Comparison of ENCODE assay signal across 12 cellular contexts in genomic region chr1:110255388-110255787, GRCh38. TPM values are rescaled to one million over a fixed set of nuclear protein-coding genes. Genes with fewer than 3 reads are reported as not detected.
A peak's percentile ranks its signal among the peaks of the same experiment; 100 is the strongest.
DNase-seq lines count a peak whose midpoint lies in the region; ATAC-seq and TF ChIP-seq lines count a peak whose summit lies in the region.
"Had no signal": no experiment of that assay in that cellular context is flagged by ENCODE, and none has a peak within 500 bp of the region (broad histone marks: within the 10 kb centered on the region; RNA-seq: fewer than 3 reads in every experiment).

No MANE protein-coding gene starts in this region.

- POLR2A ChIA-PET in WTC11 (lab: Charles Lee): interaction anchor here (1.0 kb wide), 1 partner anchor 10 kb away, joined by 5 read pairs; no protein-coding TSS in a partner anchor

- H3K4me3 ChIP-seq in Karpas-422 (ENCODE audit: low read length): no peak overlapping the region
- H3K4me3 ChIP-seq: pancreas, Peyer's patch had no signal

- no peak overlapping the region for H3K27ac Mint-ChIP-seq in WTC11
- no peak overlapping the region for H3K27ac Mint-ChIP-seq in osteocyte (ENCODE audit: unreplicated experiment)
- H3K27ac Mint-ChIP-seq: activated naive CD4-positive, alpha-beta T cell treated with anti-CD3 and anti-CD28 coated beads, Interleukin-2, amount 10 ng/mL, durations not matched to agents 7 days and 5 days had no signal

- peaks cover 3% of the 10 kb centered on the region; the same call in 1 of the 2 replicates for H3K4me1 ChIP-seq in Karpas-422 (ENCODE audit: low read length)
- H3K4me1 ChIP-seq: pancreas, Peyer's patch had no signal

- no peak overlapping the region for H3K27ac ChIP-seq in Karpas-422 (ENCODE audit: low read length)
- H3K27ac ChIP-seq: pancreas, Peyer's patch had no signal

- CTCF ChIA-PET in WTC11 (lab: Charles Lee): interaction anchor here (0.6 to 3.1 kb wide), 7 partner anchors 14 to 240 kb away, joined by 3 to 26 read pairs (median 3); partner anchors contain the start of gene KCNC4

- H3K9me3 ChIP-seq in Karpas-422 (ENCODE audit: low read length): no peaks in the 10 kb centered on the region
- H3K9me3 ChIP-seq: pancreas, Peyer's patch had no signal

- no peaks in the 10 kb centered on the region for H3K36me3 ChIP-seq in Karpas-422 (ENCODE audit: insufficient read depth, low read length)
- H3K36me3 ChIP-seq: pancreas, Peyer's patch had no signal

- H3K4me2 ChIP-seq in Karpas-422 (ENCODE audit: low read depth, low read length, poor library complexity, severe bottlenecking): no peak overlapping the region

- no peak overlapping the region for H2AFZ ChIP-seq in Karpas-422 (ENCODE audit: low read length)

- H3K9me3 Mint-ChIP-seq in WTC11 (peaks cover 4% of the 10 kb centered on the region), osteocyte (ENCODE audit: unreplicated experiment) (no peaks in the 10 kb centered on the region)
- H3K9me3 Mint-ChIP-seq: activated naive CD4-positive, alpha-beta T cell treated with anti-CD3 and anti-CD28 coated beads, Interleukin-2, amount 10 ng/mL, durations not matched to agents 7 days and 5 days had no signal

- H3K36me3 Mint-ChIP-seq in WTC11 (0 out of 2 replicates have a peak, but pooled peaks cover 3% of the 10 kb centered on the region), osteocyte (ENCODE audit: unreplicated experiment) (no peaks in the 10 kb centered on the region)
- H3K36me3 Mint-ChIP-seq: activated naive CD4-positive, alpha-beta T cell treated with anti-CD3 and anti-CD28 coated beads, Interleukin-2, amount 10 ng/mL, durations not matched to agents 7 days and 5 days had no signal

- H3K4me1 Mint-ChIP-seq in WTC11 (peaks cover 14% of the 10 kb centered on the region; the same call in 1 of the 2 replicates), osteocyte (ENCODE audit: unreplicated experiment) (no peaks in the 10 kb centered on the region)
- H3K4me1 Mint-ChIP-seq: activated naive CD4-positive, alpha-beta T cell treated with anti-CD3 and anti-CD28 coated beads, Interleukin-2, amount 10 ng/mL, durations not matched to agents 7 days and 5 days had no signal

- no peaks in the 10 kb centered on the region for H3K79me2 ChIP-seq in Karpas-422 (ENCODE audit: low read length)

- H3K9ac ChIP-seq in Karpas-422 (ENCODE audit: low read length): no peak overlapping the region

- H3K4me3 Mint-ChIP-seq in WTC11: no peak overlapping the region
- H3K4me3 Mint-ChIP-seq in osteocyte (ENCODE audit: unreplicated experiment): no peak overlapping the region
- H3K4me3 Mint-ChIP-seq: activated naive CD4-positive, alpha-beta T cell treated with anti-CD3 and anti-CD28 coated beads, Interleukin-2, amount 10 ng/mL, durations not matched to agents 7 days and 5 days had no signal

- no peaks in the 10 kb centered on the region for H3K27me3 ChIP-seq in Karpas-422 (ENCODE audit: low read length)
- H3K27me3 ChIP-seq: pancreas, Peyer's patch had no signal

- no peaks in the 10 kb centered on the region for H3K9me2 ChIP-seq in Karpas-422 (replicated peaks; ENCODE audit: insufficient read depth, low read length)

- 0 out of 2 replicates have a peak, but pooled peaks cover 6% of the 10 kb centered on the region for H4K20me1 ChIP-seq in Karpas-422 (ENCODE audit: insufficient read depth, low read depth, low read length)

- ATAC-seq in WTC11: peak; percentile 92
- no peak for ATAC-seq in HG02973 (IDR thresholded peaks at IDR 0.05; ENCODE audit: unreplicated experiment)
- ATAC-seq in GM18858 (IDR thresholded peaks at IDR 0.05; ENCODE audit: unreplicated experiment): no peak

- peaks cover 22% of the 10 kb centered on the region for H3K27me3 Mint-ChIP-seq in WTC11 (ENCODE audit: low read depth)
- peaks cover 43% of the 10 kb centered on the region for H3K27me3 Mint-ChIP-seq in osteocyte (ENCODE audit: unreplicated experiment)
- H3K27me3 Mint-ChIP-seq: activated naive CD4-positive, alpha-beta T cell treated with anti-CD3 and anti-CD28 coated beads, Interleukin-2, amount 10 ng/mL, durations not matched to agents 7 days and 5 days had no signal

- TF ChIP-seq CTCF in WTC11 (IDR thresholded peaks at IDR 0.05) (no peak), osteocyte (IDR thresholded peaks at IDR 0.05) (no peak)

- DNase-seq in DMS79 treated with DMSO at 0.1 percent for 48 hours (lab: John Stamatoyannopoulos, UW) (peak; percentile 87), Karpas-422 (peak; percentile 56), WTC11 (ENCODE audit: low spot score) (peak; percentile 25), kidney tubule cell (ENCODE audit: low spot score) (peak; percentile 21), osteocyte (ENCODE audit: extremely low spot score, unreplicated experiment) (no peak), 8988T (no peak)
- DNase-seq: activated naive CD4-positive, alpha-beta T cell treated with anti-CD3 and anti-CD28 coated beads, Interleukin-2, amount 10 ng/mL, durations not matched to agents 7 days and 5 days; DND-41; pancreas; Peyer's patch had no signal

TF ChIP-seq in WTC11, 78 proteins besides CTCF, POLR2A, EP300 and RAD21:
- TF ChIP-seq FOXP1 (CRISPR knock-in tag; IDR thresholded peaks at IDR 0.05; ENCODE audit: borderline replicate concordance): no peak
- TF ChIP-seq NR1H2 (CRISPR knock-in tag; IDR thresholded peaks at IDR 0.05): no peak
- no peak for TF ChIP-seq ZNF121 (CRISPR knock-in tag; IDR thresholded peaks at IDR 0.05)
- TF ChIP-seq ZSCAN18 (CRISPR knock-in tag; IDR thresholded peaks at IDR 0.05): no peak
- TF ChIP-seq ZNF416 (CRISPR knock-in tag; IDR thresholded peaks at IDR 0.05): no peak
- no peak for TF ChIP-seq GRHL2 (CRISPR knock-in tag; IDR thresholded peaks at IDR 0.05; ENCODE audit: insufficient replicate concordance, severe bottlenecking)
- no peak for TF ChIP-seq ZNF532 (CRISPR knock-in tag; IDR thresholded peaks at IDR 0.05; ENCODE audit: borderline replicate concordance)
- TF ChIP-seq ATF2 (CRISPR knock-in tag; IDR thresholded peaks at IDR 0.05; ENCODE audit: borderline replicate concordance, low read depth): no peak
- no peak for TF ChIP-seq ZBTB21 (CRISPR knock-in tag; IDR thresholded peaks at IDR 0.05; ENCODE audit: borderline replicate concordance)
- TF ChIP-seq ZNF232 (CRISPR knock-in tag; IDR thresholded peaks at IDR 0.05): no peak

RNA-seq across cellular contexts. Expression of gene KCNC4, which starts 45.3 kb away (rescaled TPM):
- total RNA-seq in Karpas-422 (2014; rRNA removed; shearing (Covaris generic); ENCODE audit: low replicate concordance): 1.5 and 1.6 TPM in 2 replicates
- total RNA-seq in WTC11 (2021) (19.9 to 21.9 TPM (median 21.9 TPM) in 3 replicates), osteocyte (1.1 and 2.0 TPM in 2 replicates)

Comparison
In these comparisons a context has a peak if more than half of its experiments do, and no peak if none do; other contexts are left out.
1. DNase-seq: peak in DMS79 treated with DMSO at 0.1 percent for 48 hours (single experiment), Karpas-422 (single experiment), WTC11 (single experiment) and kidney tubule cell (single experiment); none in osteocyte (single experiment) and 8988T (single experiment).